Comparison of ENCODE assay signal across 5 cellular contexts in the genomic region with DNA sequence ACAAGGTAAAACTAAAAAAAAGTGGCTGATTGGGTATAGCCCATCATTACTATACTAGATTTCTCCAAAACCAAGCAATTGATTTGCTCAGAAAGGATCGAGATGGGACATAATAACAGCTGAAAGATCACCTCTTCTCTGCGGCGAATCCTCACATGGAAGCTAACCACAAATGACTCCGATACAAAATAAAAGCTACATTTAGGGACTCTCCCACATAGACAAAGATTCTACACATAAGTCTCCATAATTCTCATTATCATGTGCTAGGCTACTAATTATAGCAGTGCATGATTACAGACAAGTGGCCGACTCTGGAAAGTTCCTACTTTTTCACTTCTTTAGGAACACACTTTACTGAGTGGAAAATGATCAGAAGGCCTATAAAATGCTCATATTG.
"Had no signal": no experiment of that assay in that cellular context is flagged by ENCODE, and none has a peak within 500 bp of the region (broad histone marks: within the 10 kb centered on the region; RNA-seq: fewer than 3 reads in every experiment).

No MANE protein-coding gene starts in this region.

- H3K27ac ChIP-seq: HL-60 had no signal

- DNase-seq: H9, HCEC 1CT had no signal

- ATAC-seq: GM23338, HepG2 had no signal

- H2AFZ ChIP-seq: GM23338 had no signal

- H3K4me2 ChIP-seq: GM23338 had no signal

- H3K4me3 ChIP-seq: GM23338 had no signal
